In the genomic region with DNA sequence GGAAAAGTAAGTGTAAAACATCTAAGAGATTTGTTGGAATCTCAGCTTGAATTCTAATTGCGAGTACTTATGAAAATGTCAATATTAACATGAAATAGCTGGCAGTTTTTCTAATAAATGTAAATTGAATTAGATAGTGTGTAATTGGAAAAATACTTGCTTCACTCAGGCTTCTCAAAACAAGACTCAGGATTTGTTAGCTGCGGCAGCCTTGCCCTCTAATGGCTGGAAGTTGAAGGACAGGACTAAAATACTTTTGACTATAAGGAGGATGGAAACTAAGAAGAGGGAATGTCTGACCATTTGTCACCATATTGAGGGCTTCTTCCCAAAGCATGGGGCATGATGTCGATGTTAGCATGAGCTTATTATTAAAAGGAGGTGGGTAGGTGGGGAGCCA, we compare ENCODE assay signal across 8 cellular contexts.
DNase-seq lines count a peak whose midpoint lies in the region; TF ChIP-seq lines count a peak whose summit lies in the region.

No MANE protein-coding gene starts in this region.

- no peaks in the 10 kb centered on the region for H3K9me3 Mint-ChIP-seq in activated CD4-positive, alpha-beta T cell treated with anti-CD3 and anti-CD28 coated beads, Interleukin-2, amount 10 ng/mL, durations not matched to agents 7 days and 5 days

- H3K27ac ChIP-seq in left ventricle myocardium inferior (replicated peaks), result no peak overlapping the region
- no peak overlapping the region for H3K27ac ChIP-seq in uterus

- peak; percentile 56 for TF ChIP-seq CTCF in left ventricle myocardium inferior (IDR thresholded peaks at IDR 0.05; ENCODE audit: borderline replicate concordance)
- peak; percentile 10 to 40 (median 36) for TF ChIP-seq CTCF in uterus (IDR thresholded peaks at IDR 0.05)

- H3K4me1 ChIP-seq in left ventricle myocardium inferior (peaks cover 5% of the 10 kb centered on the region), uterus (no peaks in the 10 kb centered on the region)

- no peak for TF ChIP-seq POLR2A in uterus (IDR thresholded peaks at IDR 0.05)

- no peaks in the 10 kb centered on the region for H3K4me1 Mint-ChIP-seq in activated CD4-positive, alpha-beta T cell treated with anti-CD3 and anti-CD28 coated beads, Interleukin-2, amount 10 ng/mL, durations not matched to agents 7 days and 5 days

- no peak overlapping the region for H3K27ac Mint-ChIP-seq in activated CD4-positive, alpha-beta T cell treated with anti-CD3 and anti-CD28 coated beads, Interleukin-2, amount 10 ng/mL, durations not matched to agents 7 days and 5 days

- no peak for DNase-seq in left ventricle myocardium inferior
- no peak for DNase-seq in cardiac septum (ENCODE audit: low spot score)
- DNase-seq in SK-MEL-5 (ENCODE audit: low read depth, low spot score), result peak; percentile 58
- DNase-seq in glomerular visceral epithelial cell (ENCODE audit: extremely low spot score), result peak; percentile 14
- DNase-seq in uterus, result no peak
- DNase-seq in activated CD4-positive, alpha-beta T cell treated with anti-CD3 and anti-CD28 coated beads, Interleukin-2, amount 10 ng/mL, durations not matched to agents 7 days and 5 days, result no peak
- DNase-seq in stimulated activated CD4-positive, alpha-beta T cell treated with anti-CD3 and anti-CD28 coated beads, Interleukin-15, amount 100 ng/mL, for 24 hours, result no peak
- no peak for DNase-seq in NK-92 (lab: John Stamatoyannopoulos, UW; ENCODE audit: unreplicated experiment)

- H3K27me3 ChIP-seq in left ventricle myocardium inferior (ENCODE audit: low read depth) (peaks cover 16% of the 10 kb centered on the region), uterus (no peaks in the 10 kb centered on the region)

- H3K27me3 Mint-ChIP-seq in activated CD4-positive, alpha-beta T cell treated with anti-CD3 and anti-CD28 coated beads, Interleukin-2, amount 10 ng/mL, durations not matched to agents 7 days and 5 days, result peaks cover 29% of the 10 kb centered on the region

- CTCF ChIA-PET in activated CD4-positive, alpha-beta T cell treated with anti-CD3 and anti-CD28 coated beads, Interleukin-2, amount 10 ng/mL, durations not matched to agents 7 days and 5 days (lab: Charles Lee), result no interaction called here

- intact Hi-C loops in left ventricle myocardium inferior (cut with micrococcal nuclease) (no loop called here), cardiac septum (cut with DNase I) (no loop called here), uterus (cut with DNase I; ENCODE audit: low total_unique reads) (no loop called here)

- no peaks in the 10 kb centered on the region for H3K9me3 ChIP-seq in left ventricle myocardium inferior (replicated peaks)
- no peaks in the 10 kb centered on the region for H3K9me3 ChIP-seq in uterus

- H3K4me3 ChIP-seq in left ventricle myocardium inferior (no peak overlapping the region), uterus (no peak overlapping the region)

- in situ Hi-C loops in SK-MEL-5 (cut with HindIII; ENCODE audit: low pct_unique_long_range_greater_than_20kb, low sequenced_read_pairs), result no loop called here

- no peaks in the 10 kb centered on the region for H3K36me3 Mint-ChIP-seq in activated CD4-positive, alpha-beta T cell treated with anti-CD3 and anti-CD28 coated beads, Interleukin-2, amount 10 ng/mL, durations not matched to agents 7 days and 5 days (ENCODE audit: low read depth)

- POLR2A ChIA-PET in activated CD4-positive, alpha-beta T cell treated with anti-CD3 and anti-CD28 coated beads, Interleukin-2, amount 10 ng/mL, durations not matched to agents 7 days and 5 days (lab: Charles Lee), result no interaction called here

- no peak overlapping the region for H3K4me3 Mint-ChIP-seq in activated CD4-positive, alpha-beta T cell treated with anti-CD3 and anti-CD28 coated beads, Interleukin-2, amount 10 ng/mL, durations not matched to agents 7 days and 5 days

- no peaks in the 10 kb centered on the region for H3K36me3 ChIP-seq in left ventricle myocardium inferior
- no peaks in the 10 kb centered on the region for H3K36me3 ChIP-seq in uterus

Comparison
In these comparisons a context has a peak if more than half of its experiments do, and no peak if none do; other contexts are left out.
1. DNase-seq: peak in SK-MEL-5 (single experiment) and glomerular visceral epithelial cell (single experiment); none in left ventricle myocardium inferior (single experiment), cardiac septum (single experiment), uterus (0 of 2), activated CD4-positive, alpha-beta T cell treated with anti-CD3 and anti-CD28 coated beads, Interleukin-2, amount 10 ng/mL, durations not matched to agents 7 days and 5 days (single experiment), stimulated activated CD4-positive, alpha-beta T cell treated with anti-CD3 and anti-CD28 coated beads, Interleukin-15, amount 100 ng/mL, for 24 hours (single experiment) and NK-92 (single experiment).